In genomic region chrX:136496359-136496767, GRCh38 we compare ENCODE assay signal across 8 cellular contexts. TPM values are rescaled to one million over a fixed set of nuclear protein-coding genes. Genes with fewer than 3 reads are reported as not detected.
DNase-seq lines count a peak whose midpoint lies in the region; ATAC-seq and TF ChIP-seq lines count a peak whose summit lies in the region.

No MANE protein-coding gene starts in this region.

- H3K27ac ChIP-seq in OCI-LY7 (ENCODE audit: low read depth, low read length, poor library complexity, severe bottlenecking) (peak overlapping the region; percentile 90), epithelial cell of prostate (peak overlapping the region; percentile 91), prostate gland (peak overlapping the region; percentile 89 to 95)

- H3K4me1 ChIP-seq in OCI-LY7 (ENCODE audit: insufficient read depth, low read length, poor library complexity, severe bottlenecking) (peaks cover 18% of the 10 kb centered on the region), prostate gland (replicated peaks) (no peaks in the 10 kb centered on the region)

- H3K9me3 ChIP-seq in OCI-LY7 (ENCODE audit: low read length) (no peaks in the 10 kb centered on the region), prostate gland (no peaks in the 10 kb centered on the region)

- DNase-seq in GM12864 (ENCODE audit: low read depth) (no peak), OCI-LY7 (ENCODE audit: low spot score) (peak; percentile 1), epithelial cell of prostate (ENCODE audit: low read depth, low spot score) (no peak), prostate gland (ENCODE audit: low spot score) (no peak), NCI-H1048 (lab: John Stamatoyannopoulos, UW) (no peak), NK-92 (lab: John Stamatoyannopoulos, UW; ENCODE audit: unreplicated experiment) (no peak), GM13976 (ENCODE audit: low spot score) (no peak)

- peak overlapping the region; percentile 75 for H3K4me3 ChIP-seq in GM12864 (ENCODE audit: low read depth, low read length)
- peak overlapping the region; percentile 92 for H3K4me3 ChIP-seq in OCI-LY7 (ENCODE audit: low read depth, low read length, poor library complexity, severe bottlenecking)
- H3K4me3 ChIP-seq in prostate gland, result peak overlapping the region; percentile 53 to 56

- TF ChIP-seq POLR2A in prostate gland (IDR thresholded peaks at IDR 0.05), result no peak

- in situ Hi-C loops in GM13976 (cut with MboI; ENCODE audit: low sequenced_read_pairs, unreplicated experiment), result no loop called here

- no peak for ATAC-seq in HG03108 (IDR thresholded peaks at IDR 0.05; ENCODE audit: unreplicated experiment)

- H3K27me3 ChIP-seq in prostate gland (replicated peaks; ENCODE audit: insufficient read depth), result no peaks in the 10 kb centered on the region

- H3K79me2 ChIP-seq in OCI-LY7 (ENCODE audit: insufficient read depth, low read depth, low read length), result peaks cover 33% of the 10 kb centered on the region

- no peaks in the 10 kb centered on the region for H3K9me2 ChIP-seq in OCI-LY7 (ENCODE audit: insufficient read depth, low read length)

- H3K36me3 ChIP-seq in OCI-LY7 (ENCODE audit: insufficient read depth, low read length) (peaks cover 24% of the 10 kb centered on the region), prostate gland (no peaks in the 10 kb centered on the region)

- POLR2A ChIA-PET in OCI-LY7 (lab: Charles Lee), result interaction anchor here (0.5 to 0.7 kb wide), 3 partner anchors 193 to 416 kb away, joined by 3 read pairs; no protein-coding TSS in a partner anchor

- peak overlapping the region; percentile 94 for H2AFZ ChIP-seq in OCI-LY7 (ENCODE audit: low read length)

- H3K4me2 ChIP-seq in OCI-LY7 (ENCODE audit: low read length), result peak overlapping the region; percentile 90

- no peaks in the 10 kb centered on the region for H4K20me1 ChIP-seq in OCI-LY7 (ENCODE audit: insufficient read depth, low read length)

- TSS peak; percentile 98 for BruUV-seq in OCI-LY7 (replicated peaks; lab: Mats Ljungman, UMichigan)

- 2% methylated on average over 12 of the region's 12 CpGs for WGBS in prostate gland

- CTCF ChIA-PET in OCI-LY7 (lab: Charles Lee; ENCODE audit: unreplicated experiment), result no interaction called here

- intact Hi-C loops in OCI-LY7 (cut with micrococcal nuclease; ENCODE audit: unreplicated experiment), result loop anchor here (5.0 to 10.0 kb wide), 4 partner anchors 222 to 524 kb away; partner anchors contain the start of genes ARHGEF6 and MMGT1
- intact Hi-C loops in prostate gland (cut with DNase I), result loop anchor here (5.0 kb wide), 1 partner anchor 524 kb away; the partner anchor contains the start of gene MMGT1

- TF ChIP-seq CTCF in GM12864 (IDR thresholded peaks at IDR 0.05; ENCODE audit: low read depth, low read length, missing control alignments) (no peak), OCI-LY7 (conservative IDR thresholded peaks at IDR 0.05; ENCODE audit: low read length) (no peak), prostate gland (IDR thresholded peaks at IDR 0.05) (no peak), GM13976 (IDR thresholded peaks at IDR 0.05; ENCODE audit: borderline replicate concordance, control extremely low read depth, extremely low read depth, insufficient read depth, missing control alignments) (no peak)

RNA-seq across cellular contexts. Expression of gene HTATSF1, which starts 1.0 kb away (rescaled TPM):
- total RNA-seq in OCI-LY7 (2014; rRNA removed; shearing (Covaris generic)), result 58.1 and 68.6 TPM in 2 replicates
- 39.0 and 40.6 TPM in 2 replicates for total RNA-seq in OCI-LY7 (2022)
- 10 to 100 TPM; 63.9 to 88.3 TPM for total RNA-seq in prostate gland

RNA-seq across cellular contexts. Expression of gene BRS3, which starts 8.6 kb away (rescaled TPM):
- total RNA-seq in OCI-LY7 (2014; rRNA removed; shearing (Covaris generic)), result not detected in 2 replicates
- total RNA-seq in OCI-LY7 (2022) (not detected in 2 replicates), prostate gland (under 1 TPM in 1 of 2 donors, not detected in 1; 0.23 TPM)

RNA-seq across cellular contexts. Expression of gene VGLL1, which starts 35.7 kb away (rescaled TPM):
- total RNA-seq in OCI-LY7 (2014; rRNA removed; shearing (Covaris generic)), result not detected in 2 replicates
- total RNA-seq in OCI-LY7 (2022) (not detected in 2 replicates), prostate gland (1 to 10 TPM; 3.7 to 5.0 TPM)

Comparison
In these comparisons a context has a peak if more than half of its experiments do, and no peak if none do; other contexts are left out.
1. RNA of gene VGLL1, which starts 35.7 kb away (total RNA-seq): 3.7 to 5.0 TPM in prostate gland; not detected in OCI-LY7; every median in the first group is over 4 times any median in the second.
2. Peak in every context shown above with its lines, with median percentiles within 50 percentile points of each other: H3K4me3 ChIP-seq and H3K27ac ChIP-seq.